Comparison of ENCODE assay signal across 1 cellular context in genomic region chr15:91098451-91098850, GRCh38.
TF ChIP-seq lines count a peak whose summit lies in the region.

No MANE protein-coding gene starts in this region.

TF ChIP-seq in GM23338, 12 proteins besides CTCF, POLR2A, EP300 and RAD21 (continued from another document):
- TF ChIP-seq, protein P1, sequence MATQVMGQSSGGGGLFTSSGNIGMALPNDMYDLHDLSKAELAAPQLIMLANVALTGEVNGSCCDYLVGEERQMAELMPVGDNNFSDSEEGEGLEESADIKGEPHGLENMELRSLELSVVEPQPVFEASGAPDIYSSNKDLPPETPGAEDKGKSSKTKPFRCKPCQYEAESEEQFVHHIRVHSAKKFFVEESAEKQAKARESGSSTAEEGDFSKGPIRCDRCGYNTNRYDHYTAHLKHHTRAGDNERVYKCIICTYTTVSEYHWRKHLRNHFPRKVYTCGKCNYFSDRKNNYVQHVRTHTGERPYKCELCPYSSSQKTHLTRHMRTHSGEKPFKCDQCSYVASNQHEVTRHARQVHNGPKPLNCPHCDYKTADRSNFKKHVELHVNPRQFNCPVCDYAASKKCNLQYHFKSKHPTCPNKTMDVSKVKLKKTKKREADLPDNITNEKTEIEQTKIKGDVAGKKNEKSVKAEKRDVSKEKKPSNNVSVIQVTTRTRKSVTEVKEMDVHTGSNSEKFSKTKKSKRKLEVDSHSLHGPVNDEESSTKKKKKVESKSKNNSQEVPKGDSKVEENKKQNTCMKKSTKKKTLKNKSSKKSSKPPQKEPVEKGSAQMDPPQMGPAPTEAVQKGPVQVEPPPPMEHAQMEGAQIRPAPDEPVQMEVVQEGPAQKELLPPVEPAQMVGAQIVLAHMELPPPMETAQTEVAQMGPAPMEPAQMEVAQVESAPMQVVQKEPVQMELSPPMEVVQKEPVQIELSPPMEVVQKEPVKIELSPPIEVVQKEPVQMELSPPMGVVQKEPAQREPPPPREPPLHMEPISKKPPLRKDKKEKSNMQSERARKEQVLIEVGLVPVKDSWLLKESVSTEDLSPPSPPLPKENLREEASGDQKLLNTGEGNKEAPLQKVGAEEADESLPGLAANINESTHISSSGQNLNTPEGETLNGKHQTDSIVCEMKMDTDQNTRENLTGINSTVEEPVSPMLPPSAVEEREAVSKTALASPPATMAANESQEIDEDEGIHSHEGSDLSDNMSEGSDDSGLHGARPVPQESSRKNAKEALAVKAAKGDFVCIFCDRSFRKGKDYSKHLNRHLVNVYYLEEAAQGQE (IDR thresholded peaks at IDR 0.05; ENCODE audit: unreplicated experiment) = no peak
